ENCODE assay signal across 7 cellular contexts in genomic region chr6:73049971-73050594, GRCh38.
"Had no signal": no experiment of that assay in that cellular context is flagged by ENCODE, and none has a peak within 500 bp of the region (broad histone marks: within the 10 kb centered on the region; RNA-seq: fewer than 3 reads in every experiment).

No MANE protein-coding gene starts in this region.

- DNase-seq: H9, HFFc6, KG1 had no signal

- H2AFZ ChIP-seq: GM23338 had no signal

- FAIRE-seq: H1, H54, HTR-8/SVneo had no signal

- ATAC-seq: GM23338 had no signal

- H3K4me2 ChIP-seq: GM23338 had no signal

- H3K4me3 ChIP-seq: GM23338 had no signal
